Comparison of ENCODE assay signal across 8 cellular contexts in genomic region chr2:219229375-219230200, GRCh38. TPM values are rescaled to one million over a fixed set of nuclear protein-coding genes. Genes with fewer than 3 reads are reported as not detected.
DNase-seq lines count a peak whose midpoint lies in the region; ATAC-seq, FAIRE-seq and TF ChIP-seq lines count a peak whose summit lies in the region.

ANKZF1 (plus strand) TSS chr2:219229806; CDS start chr2:219230258, 452 bp downstream.
A gene with protein sequence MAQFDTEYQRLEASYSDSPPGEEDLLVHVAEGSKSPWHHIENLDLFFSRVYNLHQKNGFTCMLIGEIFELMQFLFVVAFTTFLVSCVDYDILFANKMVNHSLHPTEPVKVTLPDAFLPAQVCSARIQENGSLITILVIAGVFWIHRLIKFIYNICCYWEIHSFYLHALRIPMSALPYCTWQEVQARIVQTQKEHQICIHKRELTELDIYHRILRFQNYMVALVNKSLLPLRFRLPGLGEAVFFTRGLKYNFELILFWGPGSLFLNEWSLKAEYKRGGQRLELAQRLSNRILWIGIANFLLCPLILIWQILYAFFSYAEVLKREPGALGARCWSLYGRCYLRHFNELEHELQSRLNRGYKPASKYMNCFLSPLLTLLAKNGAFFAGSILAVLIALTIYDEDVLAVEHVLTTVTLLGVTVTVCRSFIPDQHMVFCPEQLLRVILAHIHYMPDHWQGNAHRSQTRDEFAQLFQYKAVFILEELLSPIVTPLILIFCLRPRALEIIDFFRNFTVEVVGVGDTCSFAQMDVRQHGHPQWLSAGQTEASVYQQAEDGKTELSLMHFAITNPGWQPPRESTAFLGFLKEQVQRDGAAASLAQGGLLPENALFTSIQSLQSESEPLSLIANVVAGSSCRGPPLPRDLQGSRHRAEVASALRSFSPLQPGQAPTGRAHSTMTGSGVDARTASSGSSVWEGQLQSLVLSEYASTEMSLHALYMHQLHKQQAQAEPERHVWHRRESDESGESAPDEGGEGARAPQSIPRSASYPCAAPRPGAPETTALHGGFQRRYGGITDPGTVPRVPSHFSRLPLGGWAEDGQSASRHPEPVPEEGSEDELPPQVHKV (minus strand): TSS chr2:219229636. CDS start chr2:219228024, 1,612 bp downstream.

- peak; percentile 96 to 99 (median 97) for ATAC-seq in natural killer cell

- peaks cover 18% of the 10 kb centered on the region for H4K20me1 ChIP-seq in Loucy (ENCODE audit: insufficient read depth, low read length, poor library complexity, severe bottlenecking)

- peak within 1 kb of the TSS; percentile 93 for H2AFZ ChIP-seq in Loucy (ENCODE audit: low read length)

- TF ChIP-seq POLR2A in H54 (IDR thresholded peaks at IDR 0.05; ENCODE audit: low read depth, low read length) (peak; percentile 65), Raji (IDR thresholded peaks at IDR 0.05; ENCODE audit: insufficient read depth, low read depth, low read length) (peak; percentile 87)

- peak within 1 kb of the TSS; percentile 92 for H3K9ac ChIP-seq in Loucy (ENCODE audit: low read depth, low read length, poor library complexity, severe bottlenecking)

- H3K4me3 ChIP-seq in Loucy (ENCODE audit: low read length, poor library complexity, severe bottlenecking), result peak within 1 kb of the TSS; percentile 89
- peak within 1 kb of the TSS; percentile 97 for H3K4me3 ChIP-seq in fibroblast of mammary gland (ENCODE audit: control insufficient read depth, low read depth, low read length)

- peaks cover 44% of the 10 kb centered on the region; the same call in 1 of the 2 replicates for H3K36me3 ChIP-seq in Loucy (ENCODE audit: insufficient read depth, low read length)

- H3K9me3 ChIP-seq in Loucy (ENCODE audit: insufficient read depth, low read depth, low read length), result no peaks in the 10 kb centered on the region

- TF ChIP-seq CTCF in Loucy (conservative IDR thresholded peaks at IDR 0.05; ENCODE audit: low read length), result no peak
- TF ChIP-seq CTCF in fibroblast of mammary gland (conservative IDR thresholded peaks at IDR 0.05; ENCODE audit: control insufficient read depth, insufficient read depth, low read depth, low read length), result no peak
- no peak for TF ChIP-seq CTCF in natural killer cell (IDR thresholded peaks at IDR 0.05)

- no peaks in the 10 kb centered on the region for H3K9me3 Mint-ChIP-seq in natural killer cell

- no peaks in the 10 kb centered on the region for H3F3A ChIP-seq in Loucy (ENCODE audit: low read depth)

- intact Hi-C loops in natural killer cell (cut with micrococcal nuclease), result loop anchor here (1.0 to 2.0 kb wide), 6 partner anchors 10 to 66 kb away; partner anchors contain the start of genes DNAJB2, GLB1L, STK16 and TUBA4A

- H3K4me1 Mint-ChIP-seq in natural killer cell, result peaks cover 31 to 55% of the 10 kb centered on the region in 2 donors

- H3K36me3 Mint-ChIP-seq in natural killer cell, result peaks cover 20% of the 10 kb centered on the region

- peaks cover 65% of the 10 kb centered on the region for H3K79me2 ChIP-seq in Loucy (ENCODE audit: insufficient read depth, low read length)

- H3K27me3 ChIP-seq in Loucy (ENCODE audit: insufficient read depth, low read length, poor library complexity, severe bottlenecking), result no peaks in the 10 kb centered on the region

- peak within 1 kb of the TSS; percentile 100 for H3K4me3 Mint-ChIP-seq in natural killer cell

- H3K9me2 ChIP-seq in Loucy (replicated peaks; ENCODE audit: low read depth, low read length), result no peaks in the 10 kb centered on the region

- H3K27ac Mint-ChIP-seq in natural killer cell, result peak within 1 kb of the TSS; percentile 99

- peak; percentile 99 for DNase-seq in EL
- peak; percentile 98 for DNase-seq in H54 (ENCODE audit: insufficient read length, low spot score)
- DNase-seq in activated T-helper 9 cell treated with anti-CD3 and anti-CD28 coated beads, Interleukin-2, amount 50 U/mL, for 16 hours (ENCODE audit: low read depth), result peak; percentile 98
- DNase-seq in fibroblast of mammary gland (ENCODE audit: low read depth), result peak; percentile 98
- peak; percentile 96 for DNase-seq in natural killer cell
- peak; percentile 99 for DNase-seq in stimulated activated naive CD4-positive, alpha-beta T cell treated with Interleukin-2 at 50 U/mL for 16 hours (lab: John Stamatoyannopoulos, UW)

- peak; percentile 71 for FAIRE-seq in H54 (lab: Jason Lieb, UNC)

- H3K27me3 Mint-ChIP-seq in natural killer cell (ENCODE audit: low read depth in 2 of 2), result no peaks in the 10 kb centered on the region

- H3K4me1 ChIP-seq in Loucy (ENCODE audit: insufficient read depth, low read length, poor library complexity, severe bottlenecking), result peaks cover 20% of the 10 kb centered on the region

- peak within 1 kb of the TSS; percentile 92 for H3K4me2 ChIP-seq in Loucy (ENCODE audit: low read depth, low read length, poor library complexity, severe bottlenecking)

RNA-seq across cellular contexts. Expression of gene ANKZF1, which starts in this region (rescaled TPM):
- 100 to 1,000 TPM; 100 to 148 (median 117) TPM for total RNA-seq in natural killer cell

RNA-seq across cellular contexts. Expression of the second gene that starts in this region (rescaled TPM):
- 100 to 1,000 TPM in 2 of 3 donors, 10 to 100 TPM in 1; 98.1 to 110 (median 108) TPM for total RNA-seq in natural killer cell

Comparison
In these comparisons a context has a peak if more than half of its experiments do, and no peak if none do; other contexts are left out.
1. Peak in every context shown above with its lines: DNase-seq, ATAC-seq and H3K4me3 ChIP-seq.